In the genomic region with DNA sequence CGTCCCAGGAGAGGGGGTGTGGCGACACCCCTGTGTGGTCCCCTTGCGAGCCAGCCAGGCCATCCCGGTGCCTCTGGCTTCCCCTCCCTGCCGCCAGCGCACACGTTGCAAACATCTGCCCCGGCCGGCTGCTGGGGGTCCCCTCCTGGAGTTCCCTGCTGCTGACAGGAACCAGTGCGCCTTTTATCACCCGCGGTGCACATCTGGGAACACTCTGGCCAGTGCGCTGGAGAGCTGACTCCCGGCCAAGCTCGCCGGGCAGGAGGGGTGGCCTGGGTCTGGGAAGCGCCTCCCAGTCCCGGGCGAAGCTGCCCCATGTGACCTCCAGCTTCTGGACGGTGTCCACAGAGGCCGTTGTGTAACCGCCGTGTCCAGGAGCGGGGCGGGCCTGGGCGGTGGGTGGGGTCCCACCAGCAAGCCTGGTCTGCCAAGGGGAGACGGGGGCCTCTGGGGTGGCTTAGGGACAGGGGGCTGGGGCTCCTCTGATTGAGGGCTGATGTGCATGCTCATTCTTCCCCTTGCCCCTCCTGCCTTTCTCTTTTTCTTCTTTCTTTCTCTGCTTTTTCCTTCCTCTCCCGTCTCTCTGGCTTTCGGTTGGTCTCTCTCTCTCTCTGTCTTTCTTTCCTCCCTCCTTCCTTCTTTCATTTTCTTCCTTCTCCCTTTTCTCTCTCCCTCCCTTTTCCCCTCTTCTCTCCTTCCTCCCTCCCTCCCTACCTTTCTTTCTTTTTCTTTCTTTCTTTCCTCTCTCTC, we compare ENCODE assay signal across 8 cellular contexts. TPM values are rescaled to one million over a fixed set of nuclear protein-coding genes. Genes with fewer than 3 reads are reported as not detected.
DNase-seq lines count a peak whose midpoint lies in the region; ATAC-seq and TF ChIP-seq lines count a peak whose summit lies in the region.

No MANE protein-coding gene starts in this region.

- H3K36me3 ChIP-seq in cardiac muscle cell = no peaks in the 10 kb centered on the region
- no peaks in the 10 kb centered on the region for H3K36me3 ChIP-seq in prostate gland

- H3K9me3 ChIP-seq in cardiac muscle cell (ENCODE audit: low read depth) (no peaks in the 10 kb centered on the region), prostate gland (no peaks in the 10 kb centered on the region)

- H3K4me3 ChIP-seq in cardiac muscle cell (no peak overlapping the region), prostate gland (peak overlapping the region in 1 of 2 donors; percentile 6)

- CTCF ChIA-PET in Calu3 (lab: Charles Lee) = no interaction called here

- no TSS peak for BruUV-seq in Calu3 (replicated peaks; lab: Mats Ljungman, UMichigan)

- H3K9me3 Mint-ChIP-seq in Calu3 (ENCODE audit: low read depth, unreplicated experiment) (no peaks in the 10 kb centered on the region), endothelial cell (ENCODE audit: unreplicated experiment) (no peaks in the 10 kb centered on the region)

- 4% methylated on average over 28 of the region's 29 CpGs for WGBS in prostate gland

- peak overlapping the region; percentile 7; the same call in 1 of the 2 replicates for H3K27ac ChIP-seq in VCaP
- H3K27ac ChIP-seq in cardiac muscle cell = no peak overlapping the region
- peak overlapping the region in 1 of 2 donors; percentile 4 for H3K27ac ChIP-seq in prostate gland

- no peak for TF ChIP-seq POLR2A in prostate gland (IDR thresholded peaks at IDR 0.05)

- H3K27me3 ChIP-seq in cardiac muscle cell (no peaks in the 10 kb centered on the region), prostate gland (replicated peaks; ENCODE audit: insufficient read depth) (no peaks in the 10 kb centered on the region)

- DNase-seq in Calu3 = peak; percentile 71
- peak; percentile 76 to 98 for DNase-seq in cardiac muscle cell (ENCODE audit: low read depth in 1 of 2, low spot score in 1 of 2)
- DNase-seq in prostate gland (ENCODE audit: low spot score) = peak; percentile 81
- no peak for DNase-seq in stimulated activated CD4-positive, alpha-beta T cell treated with anti-CD3 and anti-CD28 coated beads, Interleukin-4, amount 100 ng/mL, for 24 hours
- DNase-seq in activated gamma-delta T cell treated with Interleukin-2 at 50 U/mL for 16 hours = no peak
- no peak for DNase-seq in endothelial cell (ENCODE audit: low spot score)

- no peaks in the 10 kb centered on the region for H3K36me3 Mint-ChIP-seq in Calu3 (ENCODE audit: insufficient read depth, unreplicated experiment)
- H3K36me3 Mint-ChIP-seq in endothelial cell (ENCODE audit: low read depth, unreplicated experiment) = peaks cover 8% of the 10 kb centered on the region

- H3K27ac Mint-ChIP-seq in Calu3 (ENCODE audit: unreplicated experiment) (no peak overlapping the region), endothelial cell (ENCODE audit: unreplicated experiment) (no peak overlapping the region)

- H3K4me3 Mint-ChIP-seq in Calu3 (ENCODE audit: low read depth, unreplicated experiment) (peak overlapping the region; percentile 28), endothelial cell (ENCODE audit: unreplicated experiment) (no peak overlapping the region)

- H3K27me3 Mint-ChIP-seq in Calu3 (ENCODE audit: unreplicated experiment) (peaks cover 87% of the 10 kb centered on the region), endothelial cell (ENCODE audit: unreplicated experiment) (peaks cover 11% of the 10 kb centered on the region)

- H3K4me1 ChIP-seq in cardiac muscle cell (ENCODE audit: low read depth) (peaks cover 20% of the 10 kb centered on the region), prostate gland (replicated peaks) (peaks cover 5% of the 10 kb centered on the region)

- intact Hi-C loops in Calu3 (cut with micrococcal nuclease; ENCODE audit: unreplicated experiment) (no loop called here), prostate gland (cut with DNase I) (loop anchor here (5.0 kb wide), 1 partner anchor 70 kb away; no protein-coding TSS in a partner anchor)

- ATAC-seq in HG02885 (IDR thresholded peaks at IDR 0.05; ENCODE audit: poor library complexity, unreplicated experiment) = no peak

- TF ChIP-seq CTCF in Calu3 (IDR thresholded peaks at IDR 0.05; ENCODE audit: unreplicated experiment) (no peak), VCaP (conservative IDR thresholded peaks at IDR 0.05) (no peak), cardiac muscle cell (IDR thresholded peaks at IDR 0.05; ENCODE audit: low read depth, low read length) (no peak), prostate gland (IDR thresholded peaks at IDR 0.05) (no peak), endothelial cell (IDR thresholded peaks at IDR 0.05; ENCODE audit: unreplicated experiment) (no peak)

- H3K4me1 Mint-ChIP-seq in Calu3 (ENCODE audit: low read depth, unreplicated experiment) (peaks cover 5% of the 10 kb centered on the region), endothelial cell (ENCODE audit: unreplicated experiment) (peaks cover 35% of the 10 kb centered on the region)

RNA-seq across cellular contexts. Expression of a gene that starts 25.2 kb away (rescaled TPM):
- total RNA-seq in Calu3 (2022) (not detected in 2 replicates), cardiac muscle cell (not detected in 2 replicates), prostate gland (not detected), endothelial cell (ENCODE audit: unreplicated experiment) (not detected)
- polyA plus RNA-seq in cardiac muscle cell = not detected in 2 replicates

Comparison
In these comparisons a context has a peak if more than half of its experiments do, and no peak if none do; other contexts are left out.
1. DNase-seq: peak in Calu3 (single experiment), cardiac muscle cell (2 of 2) and prostate gland (single experiment); none in stimulated activated CD4-positive, alpha-beta T cell treated with anti-CD3 and anti-CD28 coated beads, Interleukin-4, amount 100 ng/mL, for 24 hours (single experiment), activated gamma-delta T cell treated with Interleukin-2 at 50 U/mL for 16 hours (single experiment) and endothelial cell (single experiment).